ENCODE assay signal across 23 cellular contexts in the genomic region with DNA sequence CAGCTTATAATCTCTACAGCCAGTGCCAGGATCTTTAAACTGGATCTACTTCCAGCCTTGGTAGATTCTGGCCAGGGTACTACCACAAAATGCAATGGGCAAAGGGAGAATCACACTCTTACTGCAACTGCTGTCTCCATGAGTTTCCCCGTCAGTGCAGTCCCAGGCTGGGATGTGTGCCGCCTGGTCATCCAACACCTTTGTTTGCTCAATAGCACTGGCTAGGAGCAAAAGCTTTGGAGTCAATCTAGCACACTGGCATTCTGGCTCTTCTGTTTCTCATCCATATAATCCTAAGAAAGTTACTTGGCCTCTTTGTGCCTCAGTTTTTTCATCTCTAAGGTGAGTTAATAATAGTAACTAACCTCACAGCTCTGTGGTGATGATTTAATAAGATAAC.
"Had no signal": no experiment of that assay in that cellular context is flagged by ENCODE, and none has a peak within 500 bp of the region (broad histone marks: within the 10 kb centered on the region; RNA-seq: fewer than 3 reads in every experiment).

No MANE protein-coding gene starts in this region.

- H3K4me3 Mint-ChIP-seq: naive thymus-derived CD4-positive, alpha-beta T cell; stimulated activated naive B cell treated with anti-CD40 and anti-IgM and Interleukin-4, amounts not matched to agents 10 μg/mL and 1 μg/mL and 100 μg/mL, for 72 hours; stimulated activated naive CD8-positive, alpha-beta T cell treated with anti-CD3 and anti-CD28 coated beads, Interleukin-15, Interleukin-2, amounts not matched to agents 100 ng/mL and 50 ng/mL, for 24 hours had no signal

- H3K36me3 Mint-ChIP-seq: naive thymus-derived CD4-positive, alpha-beta T cell; stimulated activated naive B cell treated with anti-CD40 and anti-IgM and Interleukin-4, amounts not matched to agents 10 μg/mL and 1 μg/mL and 100 μg/mL, for 72 hours had no signal

- H3K9me3 Mint-ChIP-seq: stimulated activated naive B cell treated with anti-CD40 and anti-IgM and Interleukin-4, amounts not matched to agents 10 μg/mL and 1 μg/mL and 100 μg/mL, for 72 hours had no signal

- H3K27me3 ChIP-seq: foreskin keratinocyte, gastroesophageal sphincter, heart left ventricle, left lung, neutrophil, pancreas, right lobe of liver, tibial nerve, upper lobe of left lung had no signal

- DNase-seq: dorsolateral prefrontal cortex; effector CD4-positive, alpha-beta T cell; foreskin keratinocyte; heart left ventricle; hippocampal formation; left cardiac atrium; left lung; mesenchymal stem cell; midbrain; naive thymus-derived CD4-positive, alpha-beta T cell; pancreas; retina; right lobe of liver; small intestine; stimulated activated CD4-positive, alpha-beta T cell treated with anti-CD3 and anti-CD28 coated beads, Interleukin-15, amount 100 ng/mL, for 24 hours; stimulated activated CD4-positive, alpha-beta T cell treated with anti-CD3 and anti-CD28 coated beads, Interleukin-2, amount 100 ng/mL, for 48 hours; stimulated activated naive B cell treated with anti-CD40 and anti-IgM and Interleukin-4, amounts not matched to agents 10 μg/mL and 1 μg/mL and 100 μg/mL, for 72 hours; upper lobe of left lung had no signal

- H3K27ac Mint-ChIP-seq: naive thymus-derived CD4-positive, alpha-beta T cell; stimulated activated naive B cell treated with anti-CD40 and anti-IgM and Interleukin-4, amounts not matched to agents 10 μg/mL and 1 μg/mL and 100 μg/mL, for 72 hours; stimulated activated naive CD8-positive, alpha-beta T cell treated with anti-CD3 and anti-CD28 coated beads, Interleukin-15, Interleukin-2, amounts not matched to agents 100 ng/mL and 50 ng/mL, for 24 hours had no signal

- H3K4me1 ChIP-seq: left lung, pancreas, right lobe of liver, tibial nerve, upper lobe of left lung had no signal

- H3K36me3 ChIP-seq: gastroesophageal sphincter, heart left ventricle, left lung, neutrophil, pancreas, right lobe of liver, thoracic aorta, tibial nerve, upper lobe of left lung had no signal

- ATAC-seq: foreskin keratinocyte; gastroesophageal sphincter; heart left ventricle; left cardiac atrium; left lung; naive thymus-derived CD4-positive, alpha-beta T cell; pancreas; right lobe of liver; stimulated activated naive B cell treated with anti-CD40 and anti-IgM and Interleukin-4, amounts not matched to agents 10 μg/mL and 1 μg/mL and 100 μg/mL, for 72 hours had no signal

- H3K27me3 Mint-ChIP-seq: naive thymus-derived CD4-positive, alpha-beta T cell; stimulated activated naive B cell treated with anti-CD40 and anti-IgM and Interleukin-4, amounts not matched to agents 10 μg/mL and 1 μg/mL and 100 μg/mL, for 72 hours; stimulated activated naive CD8-positive, alpha-beta T cell treated with anti-CD3 and anti-CD28 coated beads, Interleukin-15, Interleukin-2, amounts not matched to agents 100 ng/mL and 50 ng/mL, for 24 hours had no signal

- H3K27ac ChIP-seq: dorsolateral prefrontal cortex, foreskin keratinocyte, heart left ventricle, left lung, neutrophil, pancreas, right lobe of liver, thoracic aorta, tibial nerve, upper lobe of left lung had no signal

- H3K9me3 ChIP-seq: gastroesophageal sphincter, left lung, neutrophil, pancreas, right lobe of liver, thoracic aorta, tibial nerve, upper lobe of left lung had no signal

- H3K4me1 Mint-ChIP-seq: naive thymus-derived CD4-positive, alpha-beta T cell; stimulated activated naive B cell treated with anti-CD40 and anti-IgM and Interleukin-4, amounts not matched to agents 10 μg/mL and 1 μg/mL and 100 μg/mL, for 72 hours had no signal

- H3K4me3 ChIP-seq: dorsolateral prefrontal cortex, gastroesophageal sphincter, heart left ventricle, left lung, pancreas, right lobe of liver, thoracic aorta, tibial nerve, upper lobe of left lung had no signal
